ENCODE assay signal across 12 cellular contexts in genomic region chr3:69182588-69183299, GRCh38.
DNase-seq lines count a peak whose midpoint lies in the region; ATAC-seq, FAIRE-seq and TF ChIP-seq lines count a peak whose summit lies in the region.
"Had no signal": no experiment of that assay in that cellular context is flagged by ENCODE, and none has a peak within 500 bp of the region (broad histone marks: within the 10 kb centered on the region; RNA-seq: fewer than 3 reads in every experiment).

No MANE protein-coding gene starts in this region.

- H3K79me2 ChIP-seq in astrocyte (ENCODE audit: insufficient read depth, low read length) = no peaks in the 10 kb centered on the region

- H3K4me1 ChIP-seq in A549 = peaks cover 42% of the 10 kb centered on the region
- H3K4me1 ChIP-seq in astrocyte (ENCODE audit: insufficient read depth, low read length) = peaks cover 27% of the 10 kb centered on the region

- no peak for TF ChIP-seq RAD21 in A549 (conservative IDR thresholded peaks at IDR 0.05 in 1 of 2, IDR thresholded peaks at IDR 0.05 in 1 of 2)

- peaks cover 3% of the 10 kb centered on the region for H3K9me3 Mint-ChIP-seq in astrocyte (ENCODE audit: unreplicated experiment)

- peak overlapping the region; percentile 50 for H3K27ac Mint-ChIP-seq in astrocyte (ENCODE audit: unreplicated experiment)

- peaks cover 6% of the 10 kb centered on the region for H3K36me3 Mint-ChIP-seq in astrocyte (ENCODE audit: low read depth, unreplicated experiment)

- H3K4me2 ChIP-seq in A549 (peak overlapping the region; percentile 54; the same call in 1 of the 3 replicates), astrocyte (ENCODE audit: low read length) (peak overlapping the region; percentile 79)

- H4K20me1 ChIP-seq in astrocyte (ENCODE audit: insufficient read depth, low read length) = no peaks in the 10 kb centered on the region

- no peaks in the 10 kb centered on the region for H3K27me3 ChIP-seq in astrocyte (ENCODE audit: insufficient read depth, low read length)

- H3K4me1 Mint-ChIP-seq in astrocyte (ENCODE audit: low read depth, unreplicated experiment) = peaks cover 35% of the 10 kb centered on the region

- DNase-seq in A549 (ENCODE audit: low read depth in 1 of 2, low spot score in 1 of 2) (no peak), H4 (ENCODE audit: low spot score) (peak; percentile 38), astrocyte (ENCODE audit: low read depth) (peak; percentile 86), islet precursor cell (peak; percentile 63), NCI-H1694 (lab: John Stamatoyannopoulos, UW) (no peak), NCI-H446 (lab: John Stamatoyannopoulos, UW) (no peak)
- DNase-seq in stimulated activated CD8-positive, alpha-beta memory T cell treated with anti-CD3 and anti-CD28 coated beads, Interleukin-4, amount 100 ng/mL, for 48 hours = no peak
- DNase-seq in activated CD4-positive, alpha-beta T cell treated with anti-CD3 and anti-CD28 coated beads for 1 hour = no peak
- DNase-seq: COR-L47, NCI-H510A treated with DMSO at 0.1 percent for 48 hours, retina had no signal

- FAIRE-seq in A549 (lab: Jason Lieb, UNC) (no peak), astrocyte (lab: Jason Lieb, UNC) (peak; percentile 87)
- FAIRE-seq: H1 had no signal

- TF ChIP-seq CTCF in A549 (IDR thresholded peaks at IDR 0.05) (no peak), astrocyte (IDR thresholded peaks at IDR 0.05; ENCODE audit: insufficient read depth, low read depth, low read length) (no peak)

- no peaks in the 10 kb centered on the region for H3K9me3 ChIP-seq in A549
- H3K9me3 ChIP-seq in astrocyte (ENCODE audit: insufficient read depth, low read depth, low read length) = no peaks in the 10 kb centered on the region

- CTCF ChIA-PET in A549 (lab: Yijun Ruan, JAX) = interaction anchor here (1.0 to 2.6 kb wide), 3 partner anchors 21 to 126 kb away, joined by 3 to 9 read pairs (median 5); no protein-coding TSS in a partner anchor

- H3K4me3 ChIP-seq in A549 (no peak overlapping the region), astrocyte (ENCODE audit: insufficient read depth, low read depth, low read length) (peak overlapping the region; percentile 32)

- no peak for ATAC-seq in A549

- H3K4me3 Mint-ChIP-seq in astrocyte (ENCODE audit: unreplicated experiment) = peak overlapping the region; percentile 70

- H3K36me3 ChIP-seq in astrocyte (ENCODE audit: insufficient read depth, low read length) = no peaks in the 10 kb centered on the region

- H3K9ac ChIP-seq in astrocyte (ENCODE audit: low read length) = peak overlapping the region; percentile 63

- POLR2A ChIA-PET in A549 (lab: Yijun Ruan, JAX) = interaction anchor here (0.6 kb wide), 1 partner anchor 19 kb away, joined by 3 read pairs; no protein-coding TSS in a partner anchor

- H3K27me3 Mint-ChIP-seq in astrocyte (ENCODE audit: low read depth, unreplicated experiment) = no peaks in the 10 kb centered on the region

- no peak for TF ChIP-seq POLR2A in A549 (IDR thresholded peaks at IDR 0.05; ENCODE audit: low read length)

- H3K27ac ChIP-seq in A549 = peak overlapping the region in 1 of 2 experiments; percentile 69; a peak in 3 of 6 replicates
- H3K27ac ChIP-seq in astrocyte (ENCODE audit: low read depth, low read length) = peak overlapping the region; percentile 85

- TF ChIP-seq EP300 in A549 (IDR thresholded peaks at IDR 0.05) = no peak

- 82% methylated on average over 8 of the region's 8 CpGs for WGBS in A549 (ENCODE audit: missing lambda C conversion rate)

- H2AFZ ChIP-seq in astrocyte (ENCODE audit: low read depth, low read length) = peak overlapping the region; percentile 22

TF ChIP-seq in A549, 52 proteins besides CTCF, POLR2A, EP300 and RAD21:
- TF ChIP-seq EHF (CRISPR knock-in tag; IDR thresholded peaks at IDR 0.05) (no peak), BCL3 (IDR thresholded peaks at IDR 0.05) (no peak), ZC3H11A (IDR thresholded peaks at IDR 0.05) (no peak)
- TF ChIP-seq, protein P1, sequence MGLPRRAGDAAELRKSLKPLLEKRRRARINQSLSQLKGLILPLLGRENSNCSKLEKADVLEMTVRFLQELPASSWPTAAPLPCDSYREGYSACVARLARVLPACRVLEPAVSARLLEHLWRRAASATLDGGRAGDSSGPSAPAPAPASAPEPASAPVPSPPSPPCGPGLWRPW (IDR thresholded peaks at IDR 0.05) = no peak

Comparison
In these comparisons a context has a peak if more than half of its experiments do, and no peak if none do; other contexts are left out.
1. DNase-seq: peak in H4 (single experiment), astrocyte (single experiment) and islet precursor cell (single experiment); none in A549 (0 of 2), stimulated activated CD8-positive, alpha-beta memory T cell treated with anti-CD3 and anti-CD28 coated beads, Interleukin-4, amount 100 ng/mL, for 48 hours (single experiment), activated CD4-positive, alpha-beta T cell treated with anti-CD3 and anti-CD28 coated beads for 1 hour (single experiment), NCI-H1694 (single experiment) and NCI-H446 (0 of 2).